13 cellular contexts compared by ENCODE assay signal in the genomic region with DNA sequence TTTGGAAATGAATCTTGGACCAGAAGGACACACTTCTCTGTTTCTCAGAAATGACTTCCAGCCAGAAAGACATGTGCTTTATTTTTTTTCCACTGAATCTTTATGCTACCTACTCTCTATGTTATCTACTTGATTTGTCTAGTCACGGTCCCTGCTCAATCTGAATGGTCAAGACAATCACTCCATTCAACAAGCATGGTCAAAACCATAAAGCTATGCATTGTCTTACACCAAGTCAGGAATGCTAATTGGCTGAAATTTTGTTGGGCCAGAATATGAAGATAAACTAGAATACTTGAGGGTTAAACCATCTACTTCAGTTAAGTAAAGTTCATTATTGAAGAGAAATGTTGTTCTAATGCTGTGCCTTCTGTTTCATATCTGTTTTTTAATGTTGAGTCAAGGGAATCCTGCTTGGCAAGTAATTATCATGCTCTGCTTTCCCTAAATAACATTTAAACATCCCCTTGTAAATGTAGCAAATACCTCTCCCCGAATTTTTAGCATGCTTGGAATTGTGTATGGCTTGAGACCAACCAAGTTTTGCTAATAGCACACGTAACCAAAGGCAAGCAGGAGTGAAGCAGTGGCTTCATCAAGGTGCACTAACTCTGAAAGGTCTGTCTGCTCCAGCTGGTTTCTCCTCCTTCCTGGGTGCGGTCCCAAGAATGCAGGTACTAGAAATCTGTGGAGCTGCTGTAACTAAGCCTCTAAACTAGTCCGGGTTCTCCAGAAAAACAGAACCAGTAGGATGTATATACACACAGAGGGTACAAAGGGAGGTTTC.
"Had no signal": no experiment of that assay in that cellular context is flagged by ENCODE, and none has a peak within 500 bp of the region (broad histone marks: within the 10 kb centered on the region; RNA-seq: fewer than 3 reads in every experiment).

No MANE protein-coding gene starts in this region.

- H3K9me3 ChIP-seq: colonic mucosa, neutrophil had no signal

- H3K36me3 ChIP-seq: colonic mucosa, neutrophil, right atrium auricular region, tibial nerve had no signal

- H3K4me1 ChIP-seq: colonic mucosa, tibial nerve had no signal

- H3K27me3 ChIP-seq: colonic mucosa, neutrophil, right atrium auricular region, tibial nerve had no signal

- H3K27ac ChIP-seq: colonic mucosa, neutrophil, right atrium auricular region, tibial nerve had no signal

- DNase-seq: activated CD4-positive, alpha-beta T cell treated with anti-CD3 and anti-CD28 coated beads, Interleukin-2, amount 10 ng/mL, durations not matched to agents 7 days and 5 days; activated CD4-positive, CD25-positive, alpha-beta regulatory T cell; activated naive CD4-positive, alpha-beta T cell treated with anti-CD3 and anti-CD28 coated beads, Interleukin-2, amount 10 ng/mL, durations not matched to agents 7 days and 5 days; activated T-cell treated with anti-CD3 and anti-CD28 coated beads for 4 hours; caudate nucleus; colonic mucosa; left ventricle myocardium superior; midbrain; naive thymus-derived CD8-positive, alpha-beta T cell had no signal

- H3K4me3 ChIP-seq: colonic mucosa, right atrium auricular region, tibial nerve had no signal

- ATAC-seq: left ventricle myocardium superior; naive thymus-derived CD8-positive, alpha-beta T cell; stimulated activated memory B cell treated with anti-CD40 and anti-IgM and Interleukin-4, amounts not matched to agents 10 μg/mL and 1 μg/mL and 100 μg/mL, for 72 hours had no signal
